28 cellular contexts compared by ENCODE assay signal in the genomic region with DNA sequence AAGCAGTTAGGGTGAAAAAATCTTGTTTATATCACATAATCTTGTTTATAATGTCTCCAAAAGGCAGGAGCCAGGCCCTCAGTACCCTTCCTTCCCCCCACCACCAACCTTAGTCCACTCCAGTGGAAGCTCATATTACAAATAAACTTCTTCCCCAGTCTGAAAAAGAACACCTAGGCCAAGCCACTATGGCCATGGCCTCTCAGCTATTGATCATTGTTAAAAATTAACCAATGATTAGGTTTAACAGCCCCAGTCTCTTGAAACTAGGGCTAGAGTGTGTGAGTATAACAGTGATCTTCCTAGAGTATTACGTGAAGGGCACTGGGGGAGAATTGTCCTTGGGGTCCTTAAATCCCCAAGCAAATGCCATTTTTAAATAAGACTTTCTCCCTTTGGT.
"Had no signal": no experiment of that assay in that cellular context is flagged by ENCODE, and none has a peak within 500 bp of the region (broad histone marks: within the 10 kb centered on the region; RNA-seq: fewer than 3 reads in every experiment).

No MANE protein-coding gene starts in this region.

- H3K4me1 Mint-ChIP-seq: stimulated activated effector memory CD8-positive, alpha-beta T cell treated with anti-CD3 and anti-CD28 coated beads, Interleukin-12 subunit alpha, Interleukin-12 subunit beta, amount 100 ng/mL, for 72 hours; stimulated activated memory B cell treated with anti-CD40 and anti-IgM and Interleukin-4, amounts not matched to agents 10 μg/mL and 1 μg/mL and 100 μg/mL, for 72 hours; stimulated activated naive B cell treated with anti-CD40 and anti-IgM and Interleukin-4, amounts not matched to agents 10 μg/mL and 1 μg/mL and 100 μg/mL, for 72 hours; stimulated activated naive CD8-positive, alpha-beta T cell treated with anti-CD3 and anti-CD28 coated beads, Interleukin-15, amount 100 ng/mL, for 72 hours had no signal

- H3K9me3 ChIP-seq: stomach, suprapubic skin, testis, thoracic aorta, thyroid gland, tibial artery, tibial nerve, transverse colon, upper lobe of left lung, upper lobe of right lung, uterus, vagina had no signal

- H3K4me3 Mint-ChIP-seq: stimulated activated effector memory CD8-positive, alpha-beta T cell treated with anti-CD3 and anti-CD28 coated beads, Interleukin-12 subunit alpha, Interleukin-12 subunit beta, amount 100 ng/mL, for 72 hours; stimulated activated memory B cell treated with anti-CD40 and anti-IgM and Interleukin-4, amounts not matched to agents 10 μg/mL and 1 μg/mL and 100 μg/mL, for 72 hours; stimulated activated naive B cell treated with anti-CD40 and anti-IgM and Interleukin-4, amounts not matched to agents 10 μg/mL and 1 μg/mL and 100 μg/mL, for 72 hours; stimulated activated naive CD8-positive, alpha-beta T cell treated with anti-CD3 and anti-CD28 coated beads, Interleukin-15, amount 100 ng/mL, for 72 hours; stimulated activated naive CD8-positive, alpha-beta T cell treated with anti-CD3 and anti-CD28 coated beads, Interleukin-15, Interleukin-2, amounts not matched to agents 100 ng/mL and 50 ng/mL, for 24 hours; type B pancreatic cell had no signal

- FAIRE-seq: urothelium cell line had no signal

- H3K27me3 Mint-ChIP-seq: stimulated activated memory B cell treated with anti-CD40 and anti-IgM and Interleukin-4, amounts not matched to agents 10 μg/mL and 1 μg/mL and 100 μg/mL, for 72 hours; stimulated activated naive B cell treated with anti-CD40 and anti-IgM and Interleukin-4, amounts not matched to agents 10 μg/mL and 1 μg/mL and 100 μg/mL, for 72 hours; stimulated activated naive CD8-positive, alpha-beta T cell treated with anti-CD3 and anti-CD28 coated beads, Interleukin-15, amount 100 ng/mL, for 72 hours; stimulated activated naive CD8-positive, alpha-beta T cell treated with anti-CD3 and anti-CD28 coated beads, Interleukin-15, Interleukin-2, amounts not matched to agents 100 ng/mL and 50 ng/mL, for 24 hours; type B pancreatic cell had no signal

- H3K27me3 ChIP-seq: stomach, suprapubic skin, testis, thyroid gland, tibial artery, tibial nerve, transverse colon, upper lobe of left lung, upper lobe of right lung, uterus, vagina had no signal

- H3K4me3 ChIP-seq: stomach, suprapubic skin, testis, thoracic aorta, thyroid gland, tibial artery, tibial nerve, transverse colon, upper lobe of left lung, upper lobe of right lung, uterus, vagina had no signal

- H3K36me3 ChIP-seq: stomach, suprapubic skin, thoracic aorta, thyroid gland, tibial artery, tibial nerve, transverse colon, upper lobe of left lung, upper lobe of right lung, uterus, vagina had no signal

- DNase-seq: stimulated activated CD4-positive, alpha-beta T cell treated with anti-CD3 and anti-CD28 coated beads, Interleukin-2, amount 100 ng/mL, for 48 hours; stimulated activated CD4-positive, alpha-beta T cell treated with anti-CD3 and anti-CD28 coated beads, Interleukin-4, amount 100 ng/mL, for 1 hour; stimulated activated CD4-positive, alpha-beta T cell treated with anti-CD3 and anti-CD28 coated beads, Interleukin-4, amount 100 ng/mL, for 4 hours; stimulated activated CD8-positive, alpha-beta memory T cell treated with anti-CD3 and anti-CD28 coated beads, Interleukin-4, amount 100 ng/mL, for 48 hours; stimulated activated naive B cell treated with anti-CD40 and anti-IgM and Interleukin-4, amounts not matched to agents 10 μg/mL and 1 μg/mL and 100 μg/mL, for 72 hours; stimulated activated naive CD4-positive, alpha-beta T cell; stimulated activated naive CD4-positive, alpha-beta T cell treated with Interleukin-2 at 50 U/mL for 16 hours; stimulated activated naive CD8-positive, alpha-beta T cell treated with anti-CD3 and anti-CD28 coated beads, Interleukin-15, amount 100 ng/mL, for 72 hours; stimulated activated naive CD8-positive, alpha-beta T cell treated with anti-CD3 and anti-CD28 coated beads, Interleukin-15, Interleukin-2, amounts not matched to agents 100 U/mL and 50 U/mL, for 24 hours; stomach; substantia nigra; testis; thyroid gland; tibial artery; transverse colon; trophoblast cell; upper lobe of left lung; upper lobe of right lung; uterus had no signal

- H3K27ac Mint-ChIP-seq: stimulated activated effector memory CD8-positive, alpha-beta T cell treated with anti-CD3 and anti-CD28 coated beads, Interleukin-12 subunit alpha, Interleukin-12 subunit beta, amount 100 ng/mL, for 72 hours; stimulated activated memory B cell treated with anti-CD40 and anti-IgM and Interleukin-4, amounts not matched to agents 10 μg/mL and 1 μg/mL and 100 μg/mL, for 72 hours; stimulated activated naive B cell treated with anti-CD40 and anti-IgM and Interleukin-4, amounts not matched to agents 10 μg/mL and 1 μg/mL and 100 μg/mL, for 72 hours; stimulated activated naive CD8-positive, alpha-beta T cell treated with anti-CD3 and anti-CD28 coated beads, Interleukin-15, amount 100 ng/mL, for 72 hours; stimulated activated naive CD8-positive, alpha-beta T cell treated with anti-CD3 and anti-CD28 coated beads, Interleukin-15, Interleukin-2, amounts not matched to agents 100 ng/mL and 50 ng/mL, for 24 hours; type B pancreatic cell had no signal

- H3K4me1 ChIP-seq: stomach, suprapubic skin, testis, thyroid gland, tibial artery, tibial nerve, transverse colon, upper lobe of left lung, upper lobe of right lung, uterus, vagina had no signal

- H3K9me3 Mint-ChIP-seq: stimulated activated naive B cell treated with anti-CD40 and anti-IgM and Interleukin-4, amounts not matched to agents 10 μg/mL and 1 μg/mL and 100 μg/mL, for 72 hours; stimulated activated naive CD8-positive, alpha-beta T cell treated with anti-CD3 and anti-CD28 coated beads, Interleukin-15, Interleukin-2, amounts not matched to agents 100 ng/mL and 50 ng/mL, for 24 hours; type B pancreatic cell had no signal

- H3K36me3 Mint-ChIP-seq: stimulated activated effector memory CD8-positive, alpha-beta T cell treated with anti-CD3 and anti-CD28 coated beads, Interleukin-12 subunit alpha, Interleukin-12 subunit beta, amount 100 ng/mL, for 72 hours; stimulated activated memory B cell treated with anti-CD40 and anti-IgM and Interleukin-4, amounts not matched to agents 10 μg/mL and 1 μg/mL and 100 μg/mL, for 72 hours; stimulated activated naive B cell treated with anti-CD40 and anti-IgM and Interleukin-4, amounts not matched to agents 10 μg/mL and 1 μg/mL and 100 μg/mL, for 72 hours; type B pancreatic cell had no signal

- H3K27ac ChIP-seq: stomach, suprapubic skin, testis, thoracic aorta, thyroid gland, tibial artery, tibial nerve, transverse colon, upper lobe of left lung, upper lobe of right lung, uterus, vagina had no signal

- ATAC-seq: stimulated activated effector memory CD8-positive, alpha-beta T cell treated with anti-CD3 and anti-CD28 coated beads, Interleukin-12 subunit alpha, Interleukin-12 subunit beta, amount 100 ng/mL, for 72 hours; stimulated activated memory B cell treated with anti-CD40 and anti-IgM and Interleukin-4, amounts not matched to agents 10 μg/mL and 1 μg/mL and 100 μg/mL, for 72 hours; stimulated activated naive B cell treated with anti-CD40 and anti-IgM and Interleukin-4, amounts not matched to agents 10 μg/mL and 1 μg/mL and 100 μg/mL, for 72 hours; stimulated activated naive CD8-positive, alpha-beta T cell treated with anti-CD3 and anti-CD28 coated beads, Interleukin-15, amount 100 ng/mL, for 72 hours; stimulated activated naive CD8-positive, alpha-beta T cell treated with anti-CD3 and anti-CD28 coated beads, Interleukin-15, Interleukin-2, amounts not matched to agents 100 U/mL and 50 U/mL, for 24 hours; upper lobe of right lung had no signal
